In genomic region chr7:148924011-148924410, GRCh38 we compare ENCODE assay signal across 18 cellular contexts. TPM values are rescaled to one million over a fixed set of nuclear protein-coding genes. Genes with fewer than 3 reads are reported as not detected.
DNase-seq lines count a peak whose midpoint lies in the region; ATAC-seq and TF ChIP-seq lines count a peak whose summit lies in the region.
"Had no signal": no experiment of that assay in that cellular context is flagged by ENCODE, and none has a peak within 500 bp of the region (broad histone marks: within the 10 kb centered on the region; RNA-seq: fewer than 3 reads in every experiment).

No MANE protein-coding gene starts in this region.

- H3K4me3 Mint-ChIP-seq in CD8-positive, alpha-beta T cell: no peak overlapping the region
- no peak overlapping the region for H3K4me3 Mint-ChIP-seq in nephron
- H3K4me3 Mint-ChIP-seq: B cell; CD4-positive, alpha-beta T cell; HFFc6 had no signal

- H3K9me3 Mint-ChIP-seq in CD8-positive, alpha-beta T cell: no peaks in the 10 kb centered on the region
- H3K9me3 Mint-ChIP-seq in nephron: no peaks in the 10 kb centered on the region
- H3K9me3 Mint-ChIP-seq: CD4-positive, alpha-beta T cell; HFFc6 had no signal

- TF ChIP-seq CTCF in CD8-positive, alpha-beta T cell (IDR thresholded peaks at IDR 0.05): no peak
- TF ChIP-seq CTCF in nephron (IDR thresholded peaks at IDR 0.05; ENCODE audit: unreplicated experiment in 3 of 3): no peak
- no peak for TF ChIP-seq CTCF in gastroesophageal sphincter (IDR thresholded peaks at IDR 0.05)

- no peak overlapping the region for H3K27ac ChIP-seq in CD8-positive, alpha-beta T cell (ENCODE audit: low read depth, low read length)
- H3K27ac ChIP-seq in SK-N-MC (peak overlapping the region; percentile 74), gastroesophageal sphincter (no peak overlapping the region)

- H3K27me3 Mint-ChIP-seq in CD8-positive, alpha-beta T cell (ENCODE audit: low read depth): no peaks in the 10 kb centered on the region
- H3K27me3 Mint-ChIP-seq in nephron (ENCODE audit: low read depth): no peaks in the 10 kb centered on the region
- H3K27me3 Mint-ChIP-seq: B cell; CD4-positive, alpha-beta T cell had no signal

- H3K27me3 ChIP-seq in CD8-positive, alpha-beta T cell (ENCODE audit: insufficient read depth, low read length): no peaks in the 10 kb centered on the region
- no peaks in the 10 kb centered on the region for H3K27me3 ChIP-seq in gastroesophageal sphincter

- H3K4me1 Mint-ChIP-seq in CD8-positive, alpha-beta T cell (ENCODE audit: low read depth): peaks cover 27% of the 10 kb centered on the region
- peaks cover 35% of the 10 kb centered on the region for H3K4me1 Mint-ChIP-seq in nephron
- H3K4me1 Mint-ChIP-seq: B cell had no signal

- no peak overlapping the region for H3K9ac ChIP-seq in SK-N-MC (ENCODE audit: insufficient read length)

- intact Hi-C loops in CD8-positive, alpha-beta T cell (cut with DNase I, micrococcal nuclease): no loop called here

- no peak overlapping the region for H3K4me3 ChIP-seq in CD8-positive, alpha-beta T cell (ENCODE audit: low read depth, low read length)
- peak overlapping the region; percentile 10; the same call in 1 of the 2 replicates for H3K4me3 ChIP-seq in SK-N-MC
- no peak overlapping the region for H3K4me3 ChIP-seq in gastroesophageal sphincter

- no peak for TF ChIP-seq POLR2A in gastroesophageal sphincter (IDR thresholded peaks at IDR 0.05)

- H3K4me1 ChIP-seq in CD8-positive, alpha-beta T cell (ENCODE audit: insufficient read depth, low read length): peaks cover 14% of the 10 kb centered on the region
- H3K4me1 ChIP-seq in gastroesophageal sphincter: no peaks in the 10 kb centered on the region

- ATAC-seq in CD8-positive, alpha-beta T cell: no peak
- ATAC-seq in gastroesophageal sphincter: no peak
- ATAC-seq in GM18517 (IDR thresholded peaks at IDR 0.05; ENCODE audit: unreplicated experiment): no peak
- ATAC-seq: HepG2 had no signal

- DNase-seq in activated CD8-positive, alpha-beta memory T cell treated with anti-CD3 and anti-CD28 coated beads, Interleukin-2, amount 50 U/mL, for 48 hours: peak; percentile 44
- DNase-seq in activated CD8-positive, alpha-beta memory T cell treated with anti-CD3 and anti-CD28 coated beads, Interleukin-2, amount 50 U/mL, for 4 hours: no peak
- DNase-seq in CD8-positive, alpha-beta T cell: no peak
- no peak for DNase-seq in SK-N-MC (ENCODE audit: low read depth, low spot score)
- DNase-seq in D341Med (ENCODE audit: low spot score): no peak
- DNase-seq: ACHN; C1 segment of cervical spinal cord; CD4-positive, alpha-beta T cell; DMS153; DMS79 treated with DMSO at 0.1 percent for 48 hours; EL; HCEC 1CT; HFFc6 had no signal

- TF ChIP-seq EP300 in gastroesophageal sphincter (IDR thresholded peaks at IDR 0.05): no peak

- peak overlapping the region; percentile 60 for H3K27ac Mint-ChIP-seq in CD8-positive, alpha-beta T cell
- peak overlapping the region in 2 of 3 experiments; percentile 40 to 55 for H3K27ac Mint-ChIP-seq in nephron
- H3K27ac Mint-ChIP-seq: B cell, HFFc6 had no signal

- CTCF ChIA-PET in CD8-positive, alpha-beta T cell (lab: Charles Lee): no interaction called here

- H3K36me3 ChIP-seq in CD8-positive, alpha-beta T cell (ENCODE audit: insufficient read depth, low read length): no peaks in the 10 kb centered on the region
- H3K36me3 ChIP-seq in SK-N-MC (ENCODE audit: insufficient read depth, low read length): no peaks in the 10 kb centered on the region
- no peaks in the 10 kb centered on the region for H3K36me3 ChIP-seq in gastroesophageal sphincter

- H3K36me3 Mint-ChIP-seq in CD8-positive, alpha-beta T cell: no peaks in the 10 kb centered on the region
- H3K36me3 Mint-ChIP-seq in nephron (ENCODE audit: low read depth): no peaks in the 10 kb centered on the region

- POLR2A ChIA-PET in CD8-positive, alpha-beta T cell (lab: Charles Lee): interaction anchor here (0.6 to 0.7 kb wide), 2 partner anchors 11 to 18 kb away, joined by 3 read pairs; no protein-coding TSS in a partner anchor

- 78 to 90% methylated on average over 4 to 5 of the region's 5 CpGs for WGBS in gastroesophageal sphincter (ENCODE audit: low coverage in 1 of 2), 2 donors

- no peaks in the 10 kb centered on the region for H3K9me3 ChIP-seq in CD8-positive, alpha-beta T cell (ENCODE audit: low read length)
- H3K9me3 ChIP-seq in SK-N-MC (ENCODE audit: low read depth, low read length) (no peaks in the 10 kb centered on the region), gastroesophageal sphincter (no peaks in the 10 kb centered on the region)

RNA-seq across cellular contexts. Expression of gene EZH2, which starts 39.9 kb away (rescaled TPM):
- total RNA-seq in CD8-positive, alpha-beta T cell: 10 to 100 TPM; 25.4 to 32.7 TPM
- 1 to 10 TPM in 1 of 4 donors, under 1 TPM in 3; 0.62 to 1.5 (median 0.65) TPM for total RNA-seq in gastroesophageal sphincter

Comparison
In these comparisons a context has a peak if more than half of its experiments do, and no peak if none do; other contexts are left out.
1. RNA of gene EZH2, which starts 39.9 kb away (total RNA-seq): 25.4 to 32.7 TPM in CD8-positive, alpha-beta T cell; 0.62 to 1.5 TPM in gastroesophageal sphincter; every median in the first group is over 10 times any median in the second.